29 cellular contexts compared by ENCODE assay signal in the genomic region with DNA sequence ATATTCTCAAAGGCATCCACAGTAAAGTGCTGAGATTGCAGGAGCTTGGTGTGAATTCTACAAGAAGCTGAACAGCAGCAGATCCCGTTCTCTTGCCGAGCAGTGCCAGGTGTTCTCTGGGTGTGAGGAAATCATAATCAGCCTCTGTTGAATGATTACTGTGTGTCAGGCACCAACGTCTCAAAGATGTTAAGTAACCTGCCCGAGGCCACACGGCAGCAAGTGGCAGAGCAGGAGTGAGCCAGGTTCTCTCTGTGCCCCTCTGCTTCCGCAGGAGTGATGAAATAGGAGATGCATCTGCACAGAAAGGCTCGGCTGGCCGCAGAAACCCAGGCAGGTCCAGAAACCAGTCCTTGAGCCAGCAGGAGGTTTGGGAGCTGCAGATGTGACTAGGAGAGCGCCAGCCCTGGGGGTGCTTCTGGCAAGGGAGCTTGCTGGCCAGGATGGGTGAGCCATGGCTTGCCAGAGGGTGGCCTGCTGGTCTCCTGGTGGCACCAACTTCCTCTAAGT.
"Had no signal": no experiment of that assay in that cellular context is flagged by ENCODE, and none has a peak within 500 bp of the region (broad histone marks: within the 10 kb centered on the region; RNA-seq: fewer than 3 reads in every experiment).

No MANE protein-coding gene starts in this region.

- H3K9me3 ChIP-seq: esophagus muscularis mucosa, left lung, lower lobe of right lung, uterus had no signal

- ATAC-seq: activated T-cell treated with anti-CD3 and anti-CD28 coated beads, Interleukin-2, amount 50 U/mL, for 4 hours; activated T-helper 17 cell treated with anti-CD3 and anti-CD28 coated beads, Interleukin-2, amount 50 U/mL, for 72 hours; effector memory CD8-positive, alpha-beta T cell; left lung; lower lobe of right lung; natural killer cell; sciatic nerve; stimulated activated memory B cell treated with anti-CD40 and anti-IgM and Interleukin-4, amounts not matched to agents 10 μg/mL and 1 μg/mL and 100 μg/mL, for 72 hours; stimulated activated naive CD8-positive, alpha-beta T cell treated with anti-CD3 and anti-CD28 coated beads, Interleukin-15, amount 100 ng/mL, for 72 hours had no signal

- H3K36me3 Mint-ChIP-seq: natural killer cell; stimulated activated memory B cell treated with anti-CD40 and anti-IgM and Interleukin-4, amounts not matched to agents 10 μg/mL and 1 μg/mL and 100 μg/mL, for 72 hours; type B pancreatic cell had no signal

- H3K4me1 ChIP-seq: esophagus muscularis mucosa, left lung, lower lobe of right lung, uterus had no signal

- H3K36me3 ChIP-seq: brain microvascular endothelial cell, esophagus muscularis mucosa, left lung, lower lobe of right lung, uterus had no signal

- H3K4me3 Mint-ChIP-seq: activated CD4-positive, alpha-beta memory T cell treated with anti-CD3 and anti-CD28 coated beads, Interleukin-2, amount 10 ng/mL, durations not matched to agents 7 days and 5 days; activated CD4-positive, alpha-beta T cell treated with anti-CD3 and anti-CD28 coated beads, Interleukin-2, amount 10 ng/mL, durations not matched to agents 7 days and 5 days; activated T-cell treated with anti-CD3 and anti-CD28 coated beads, Interleukin-2, amount 50 U/mL, for 4 hours; activated T-helper 17 cell treated with anti-CD3 and anti-CD28 coated beads, Interleukin-2, amount 50 U/mL, for 72 hours; effector memory CD8-positive, alpha-beta T cell; natural killer cell; stimulated activated memory B cell treated with anti-CD40 and anti-IgM and Interleukin-4, amounts not matched to agents 10 μg/mL and 1 μg/mL and 100 μg/mL, for 72 hours; stimulated activated naive CD8-positive, alpha-beta T cell treated with anti-CD3 and anti-CD28 coated beads, Interleukin-15, amount 100 ng/mL, for 72 hours; type B pancreatic cell had no signal

- H3K9me3 Mint-ChIP-seq: activated CD4-positive, alpha-beta memory T cell treated with anti-CD3 and anti-CD28 coated beads, Interleukin-2, amount 10 ng/mL, durations not matched to agents 7 days and 5 days; activated CD4-positive, alpha-beta T cell treated with anti-CD3 and anti-CD28 coated beads, Interleukin-2, amount 10 ng/mL, durations not matched to agents 7 days and 5 days; activated T-cell treated with anti-CD3 and anti-CD28 coated beads, Interleukin-2, amount 50 U/mL, for 4 hours; activated T-helper 17 cell treated with anti-CD3 and anti-CD28 coated beads, Interleukin-2, amount 50 U/mL, for 72 hours; effector memory CD8-positive, alpha-beta T cell; natural killer cell; stimulated activated memory B cell treated with anti-CD40 and anti-IgM and Interleukin-4, amounts not matched to agents 10 μg/mL and 1 μg/mL and 100 μg/mL, for 72 hours; stimulated activated naive CD8-positive, alpha-beta T cell treated with anti-CD3 and anti-CD28 coated beads, Interleukin-15, amount 100 ng/mL, for 72 hours; type B pancreatic cell had no signal

- H3K27ac Mint-ChIP-seq: activated CD4-positive, alpha-beta memory T cell treated with anti-CD3 and anti-CD28 coated beads, Interleukin-2, amount 10 ng/mL, durations not matched to agents 7 days and 5 days; activated CD4-positive, alpha-beta T cell treated with anti-CD3 and anti-CD28 coated beads, Interleukin-2, amount 10 ng/mL, durations not matched to agents 7 days and 5 days; activated T-helper 17 cell treated with anti-CD3 and anti-CD28 coated beads, Interleukin-2, amount 50 U/mL, for 72 hours; effector memory CD8-positive, alpha-beta T cell; natural killer cell; stimulated activated memory B cell treated with anti-CD40 and anti-IgM and Interleukin-4, amounts not matched to agents 10 μg/mL and 1 μg/mL and 100 μg/mL, for 72 hours; stimulated activated naive CD8-positive, alpha-beta T cell treated with anti-CD3 and anti-CD28 coated beads, Interleukin-15, amount 100 ng/mL, for 72 hours; type B pancreatic cell had no signal

- H3K27ac ChIP-seq: brain microvascular endothelial cell, esophagus muscularis mucosa, left lung, lower lobe of right lung, skin epidermis, uterus had no signal

- DNase-seq: activated CD4-positive, alpha-beta memory T cell treated with anti-CD3 and anti-CD28 coated beads, Interleukin-2, amount 10 ng/mL, durations not matched to agents 7 days and 5 days; activated CD4-positive, alpha-beta T cell treated with anti-CD3 and anti-CD28 coated beads for 1 hour; activated CD4-positive, alpha-beta T cell treated with anti-CD3 and anti-CD28 coated beads, Interleukin-2, amount 10 ng/mL, durations not matched to agents 7 days and 5 days; activated gamma-delta T cell treated with Interleukin-2 at 50 U/mL for 16 hours; activated naive CD4-positive, alpha-beta T cell treated with anti-CD3 and anti-CD28 coated beads, Interleukin-2, amount 50 U/mL, for 16 hours; activated T-cell treated with anti-CD3 and anti-CD28 coated beads, Interleukin-2, amount 50 U/mL, for 4 hours; amniotic stem cell; brain microvascular endothelial cell; caudate nucleus; cortex of kidney; effector memory CD8-positive, alpha-beta T cell; foreskin melanocyte; kidney glomerular epithelial cell; left lung; lower lobe of right lung; mesendoderm; natural killer cell; stimulated activated CD4-positive, alpha-beta T cell treated with anti-CD3 and anti-CD28 coated beads, Interleukin-4, amount 100 ng/mL, for 24 hours; stimulated activated naive CD8-positive, alpha-beta T cell treated with anti-CD3 and anti-CD28 coated beads, Interleukin-15, amount 100 ng/mL, for 72 hours; substantia nigra; uterus had no signal

- H3K4me3 ChIP-seq: esophagus muscularis mucosa, left lung, lower lobe of right lung, skin epidermis, uterus had no signal

- H3K4me1 Mint-ChIP-seq: activated CD4-positive, alpha-beta memory T cell treated with anti-CD3 and anti-CD28 coated beads, Interleukin-2, amount 10 ng/mL, durations not matched to agents 7 days and 5 days; activated T-helper 17 cell treated with anti-CD3 and anti-CD28 coated beads, Interleukin-2, amount 50 U/mL, for 72 hours had no signal

- H3K27me3 ChIP-seq: esophagus muscularis mucosa, left lung, uterus had no signal

- FAIRE-seq: astrocyte, endothelial cell of umbilical vein had no signal
